In genomic region chr20:44017905-44018683, GRCh38 we compare ENCODE assay signal across 9 cellular contexts.
A peak's percentile ranks its signal among the peaks of the same experiment; 100 is the strongest.
DNase-seq lines count a peak whose midpoint lies in the region; ATAC-seq and TF ChIP-seq lines count a peak whose summit lies in the region.
"Had no signal": no experiment of that assay in that cellular context is flagged by ENCODE, and none has a peak within 500 bp of the region (broad histone marks: within the 10 kb centered on the region; RNA-seq: fewer than 3 reads in every experiment).

No MANE protein-coding gene starts in this region.

- CTCF ChIA-PET in AG04449 (lab: Yijun Ruan, JAX), result interaction anchor here (0.9 to 1.6 kb wide), 5 partner anchors 8 to 268 kb away, joined by 3 to 6 read pairs (median 4); no protein-coding TSS in a partner anchor

- no peak overlapping the region for H3K27ac Mint-ChIP-seq in activated CD4-positive, alpha-beta T cell treated with anti-CD3 and anti-CD28 coated beads, Interleukin-2, amount 10 ng/mL, durations not matched to agents 24 days and 14 days
- H3K27ac Mint-ChIP-seq: naive thymus-derived CD8-positive, alpha-beta T cell had no signal

- H3K4me1 Mint-ChIP-seq in activated CD4-positive, alpha-beta T cell treated with anti-CD3 and anti-CD28 coated beads, Interleukin-2, amount 10 ng/mL, durations not matched to agents 24 days and 14 days, result peaks cover 23% of the 10 kb centered on the region

- no peak for TF ChIP-seq CTCF in AG04449 (IDR thresholded peaks at IDR 0.05; ENCODE audit: insufficient read depth, low read length, missing control alignments)

- no peak overlapping the region for H3K4me3 Mint-ChIP-seq in activated CD4-positive, alpha-beta T cell treated with anti-CD3 and anti-CD28 coated beads, Interleukin-2, amount 10 ng/mL, durations not matched to agents 24 days and 14 days

- H3K27me3 Mint-ChIP-seq in activated CD4-positive, alpha-beta T cell treated with anti-CD3 and anti-CD28 coated beads, Interleukin-2, amount 10 ng/mL, durations not matched to agents 24 days and 14 days, result peaks cover 37% of the 10 kb centered on the region

- no peak for ATAC-seq in GM19023 (IDR thresholded peaks at IDR 0.05; ENCODE audit: unreplicated experiment)
- ATAC-seq: naive thymus-derived CD8-positive, alpha-beta T cell had no signal

- intact Hi-C loops in activated CD4-positive, alpha-beta T cell treated with anti-CD3 and anti-CD28 coated beads, Interleukin-2, amount 10 ng/mL, durations not matched to agents 24 days and 14 days (cut with micrococcal nuclease), result loop anchor here (2.0 to 5.0 kb wide), 2 partner anchors 63 to 266 kb away; no protein-coding TSS in a partner anchor

- no peaks in the 10 kb centered on the region for H3K36me3 Mint-ChIP-seq in activated CD4-positive, alpha-beta T cell treated with anti-CD3 and anti-CD28 coated beads, Interleukin-2, amount 10 ng/mL, durations not matched to agents 24 days and 14 days (ENCODE audit: low read depth)
- H3K36me3 Mint-ChIP-seq: naive thymus-derived CD8-positive, alpha-beta T cell had no signal

- peak overlapping the region; percentile 33 for H3K4me3 ChIP-seq in AG04449 (ENCODE audit: low read depth, low read length)

- no peaks in the 10 kb centered on the region for H3K9me3 Mint-ChIP-seq in activated CD4-positive, alpha-beta T cell treated with anti-CD3 and anti-CD28 coated beads, Interleukin-2, amount 10 ng/mL, durations not matched to agents 24 days and 14 days
- H3K9me3 Mint-ChIP-seq: naive thymus-derived CD8-positive, alpha-beta T cell had no signal

- DNase-seq in AG04449 (ENCODE audit: low read depth, low spot score), result peak; percentile 56
- DNase-seq in M059J (ENCODE audit: low read depth), result peak; percentile 98
- peak; percentile 87 for DNase-seq in T1000 (lab: John Stamatoyannopoulos, UW)
- peak; percentile 86 for DNase-seq in kidney tubule cell (ENCODE audit: low spot score)
- DNase-seq in NCI-H82 (lab: John Stamatoyannopoulos, UW), result no peak
- no peak for DNase-seq in activated CD4-positive, alpha-beta T cell treated with anti-CD3 and anti-CD28 coated beads, Interleukin-2, amount 10 ng/mL, durations not matched to agents 24 days and 14 days
- DNase-seq in effector CD8-positive, alpha-beta T cell (lab: John Stamatoyannopoulos, UW), result no peak

- POLR2A ChIA-PET in AG04449 (lab: Yijun Ruan, JAX), result interaction anchor here (0.8 to 1.2 kb wide), 3 partner anchors 10 to 41 kb away, joined by 3 to 4 read pairs (median 3); no protein-coding TSS in a partner anchor

Comparison
In these comparisons a context has a peak if more than half of its experiments do, and no peak if none do; other contexts are left out.
1. DNase-seq: peak in AG04449 (single experiment), M059J (single experiment), T1000 (single experiment) and kidney tubule cell (single experiment); none in NCI-H82 (single experiment), activated CD4-positive, alpha-beta T cell treated with anti-CD3 and anti-CD28 coated beads, Interleukin-2, amount 10 ng/mL, durations not matched to agents 24 days and 14 days (single experiment) and effector CD8-positive, alpha-beta T cell (single experiment).